ENCODE assay signal across 8 cellular contexts in genomic region chr13:99605417-99606321, GRCh38. TPM values are rescaled to one million over a fixed set of nuclear protein-coding genes. Genes with fewer than 3 reads are reported as not detected.
DNase-seq lines count a peak whose midpoint lies in the region; ATAC-seq, FAIRE-seq and TF ChIP-seq lines count a peak whose summit lies in the region.

No MANE protein-coding gene starts in this region.

- no TSS peak for BruUV-seq in K562 (replicated peaks; lab: Mats Ljungman, UMichigan)

- TF ChIP-seq CTCF in KMS-11 (conservative IDR thresholded peaks at IDR 0.05; ENCODE audit: low read depth, low read length) (no peak; the same call in 1 of the 2 replicates), K562 (IDR thresholded peaks at IDR 0.05 in 2 of 3, conservative IDR thresholded peaks at IDR 0.05 in 1 of 3; ENCODE audit: insufficient read depth in 2 of 3, low read depth in 1 of 3, low read length in 3 of 3) (peak in 2 of 3 experiments; percentile 7 to 16; a peak in 1 of 6 replicates)

- H3K27me3 ChIP-seq in KMS-11 (ENCODE audit: insufficient read depth, low read depth) (no peaks in the 10 kb centered on the region), K562 (ENCODE audit: control insufficient read depth in 2 of 2, insufficient read depth in 2 of 2, low read length in 2 of 2) (no peaks in the 10 kb centered on the region)

- H4K20me1 ChIP-seq in KMS-11 (ENCODE audit: insufficient read depth) (no peaks in the 10 kb centered on the region), K562 (replicated peaks; ENCODE audit: control insufficient read depth, insufficient read depth, low read length) (no peaks in the 10 kb centered on the region)

- no peaks in the 10 kb centered on the region for H3K9me1 ChIP-seq in K562 (ENCODE audit: control insufficient read depth, insufficient read depth, low read length)

- H3K36me3 Mint-ChIP-seq in T-cell: peaks cover 6% of the 10 kb centered on the region
- H3K36me3 Mint-ChIP-seq in immature natural killer cell: peaks cover 0 to 4% (median 0%) of the 10 kb centered on the region in 3 donors

- H3K79me2 ChIP-seq in KMS-11 (ENCODE audit: insufficient read depth, low read depth): no peaks in the 10 kb centered on the region
- H3K79me2 ChIP-seq in K562 (ENCODE audit: control insufficient read depth, insufficient read depth, low read length): no peaks in the 10 kb centered on the region

- H3K9me3 ChIP-seq in K562 (replicated peaks; ENCODE audit: control insufficient read depth, insufficient read depth, low read depth, low read length): no peaks in the 10 kb centered on the region

- H3K4me1 ChIP-seq in KMS-11 (ENCODE audit: low read depth, poor library complexity, severe bottlenecking) (peaks cover 7% of the 10 kb centered on the region), K562 (replicated peaks in 1 of 2; ENCODE audit: control insufficient read depth in 2 of 2, insufficient read depth in 2 of 2, low read length in 2 of 2) (peaks cover 2 to 10% of the 10 kb centered on the region in 2 experiments; a peak in 2 of 5 replicates)

- no peaks in the 10 kb centered on the region for H3K27me3 Mint-ChIP-seq in T-cell
- H3K27me3 Mint-ChIP-seq in immature natural killer cell (ENCODE audit: low read depth in 3 of 3): peaks cover 3 to 7% (median 6%) of the 10 kb centered on the region in 3 donors

- H3K4me3 ChIP-seq in KMS-11 (IDR thresholded peaks at IDR 0.05; ENCODE audit: insufficient read depth, low read depth, low read length) (no peak overlapping the region), K562 (peak overlapping the region; percentile 73)

- peaks cover 56 to 64% (median 62%) of the 10 kb centered on the region in 3 donors for H3K4me1 Mint-ChIP-seq in T-cell
- H3K4me1 Mint-ChIP-seq in immature natural killer cell: peaks cover 41 to 54% of the 10 kb centered on the region in 2 donors

- POLR2A ChIA-PET in T-cell (lab: Charles Lee): interaction anchor here in 1 of 2 donors (0.7 kb wide), 1 partner anchor 25 kb away, joined by 3 read pairs; no protein-coding TSS in a partner anchor
- POLR2A ChIA-PET in K562 (lab: Yijun Ruan, JAX): interaction anchor here (0.6 to 1.6 kb wide), 4 partner anchors 10 to 1537 kb away, joined by 3 read pairs; no protein-coding TSS in a partner anchor

- H3K4me3 Mint-ChIP-seq in T-cell: peak overlapping the region; percentile 85 to 88 (median 87)
- peak overlapping the region; percentile 87 to 90 (median 88) for H3K4me3 Mint-ChIP-seq in immature natural killer cell

- TF ChIP-seq POLR2A in K562 (conservative IDR thresholded peaks at IDR 0.05): no peak

- in situ Hi-C loops in K562 (cut with MboI): loop anchor here (10.0 kb wide), 1 partner anchor 151 kb away; no protein-coding TSS in a partner anchor

- TF ChIP-seq RAD21 in K562 (CRISPR knock-in tag; conservative IDR thresholded peaks at IDR 0.05 in 1 of 2, IDR thresholded peaks at IDR 0.05 in 1 of 2): no peak

- ATAC-seq in GM21786 (IDR thresholded peaks at IDR 0.05; ENCODE audit: unreplicated experiment) (peak; percentile 74), T-cell (replicated peaks in 1 of 4) (peak; percentile 66 to 72 (median 68)), K562 (peak; percentile 65)

- peak overlapping the region; percentile 79 for H2AFZ ChIP-seq in KMS-11 (ENCODE audit: low read depth)
- H2AFZ ChIP-seq in K562 (ENCODE audit: low read depth, low read length): peak overlapping the region; percentile 84

- H3K36me3 ChIP-seq in KMS-11 (ENCODE audit: insufficient read depth): no peaks in the 10 kb centered on the region
- H3K36me3 ChIP-seq in K562 (ENCODE audit: control insufficient read depth, insufficient read depth, low read length): no peaks in the 10 kb centered on the region

- peak; percentile 11 for FAIRE-seq in K562 (lab: Jason Lieb, UNC)

- H3K9ac ChIP-seq in KMS-11 (no peak overlapping the region; the same call in 1 of the 2 replicates), K562 (ENCODE audit: insufficient read depth in 1 of 2, low read depth in 2 of 2, low read length in 2 of 2) (peak overlapping the region; percentile 50 to 62; a peak in 3 of 4 replicates)

- WGBS in K562 (ENCODE audit: insufficient coverage, low coverage, missing lambda C conversion rate): 42% methylated on average over 11 of the region's 18 CpGs

- H3K27ac Mint-ChIP-seq in T-cell: peak overlapping the region; percentile 89 to 92
- peak overlapping the region; percentile 82 to 90 (median 86) for H3K27ac Mint-ChIP-seq in immature natural killer cell

- DNase-seq in GDM1 (lab: John Stamatoyannopoulos, UW): peak; percentile 35
- DNase-seq in T-cell: peak in 31 of 34 experiments; percentile 10 to 59 (median 32)
- DNase-seq in K562 (ENCODE audit: extremely low read depth in 1 of 4, low spot score in 3 of 4): peak; percentile 16 to 32 (median 20)
- DNase-seq in immature natural killer cell: no peak
- DNase-seq in stimulated activated CD4-positive, alpha-beta T cell treated with anti-CD3 and anti-CD28 coated beads, Interleukin-12 subunit alpha, Interleukin-12 subunit beta, amount 100 ng/mL, for 24 hours (ENCODE audit: low read depth in 2 of 2): peak; percentile 7 to 8
- no peak for DNase-seq in epidermal melanocyte (ENCODE audit: insufficient read length, low spot score)

- intact Hi-C loops in K562 (cut with micrococcal nuclease): no loop called here

- no peaks in the 10 kb centered on the region for H3K9me3 Mint-ChIP-seq in T-cell
- no peaks in the 10 kb centered on the region for H3K9me3 Mint-ChIP-seq in immature natural killer cell

- no peak overlapping the region; the same call in 1 of the 2 replicates for H3K27ac ChIP-seq in KMS-11
- H3K27ac ChIP-seq in K562 (ENCODE audit: extremely low read depth, low read depth, low read length): peak overlapping the region; percentile 57; the same call in 2 of the 3 replicates

- no peak for TF ChIP-seq EP300 in K562 (IDR thresholded peaks at IDR 0.05; ENCODE audit: low read length)

- CTCF ChIA-PET in T-cell (lab: Charles Lee): interaction anchor here in 1 of 2 donors (0.5 to 1.5 kb wide), 12 partner anchors 14 to 1522 kb away, joined by 3 to 9 read pairs (median 3); partner anchors contain the start of gene TMTC4
- CTCF ChIA-PET in K562 (lab: Yijun Ruan, JAX; ENCODE audit: low intra/inter-chr PET ratio): no interaction called here

- peak overlapping the region; percentile 76; the same call in 1 of the 2 replicates for H3K4me2 ChIP-seq in KMS-11
- H3K4me2 ChIP-seq in K562 (ENCODE audit: insufficient read depth, low read length): peak overlapping the region; percentile 78

TF ChIP-seq in K562, 482 proteins besides CTCF, POLR2A, EP300 and RAD21 (continues in another document):
- 0 out of 4 replicates have a peak, but pooled peaks of 1 of the 2 experiments have one; percentile 9 for TF ChIP-seq MAZ (CRISPR knock-in tag; conservative IDR thresholded peaks at IDR 0.05 in 1 of 2, IDR thresholded peaks at IDR 0.05 in 1 of 2)
- TF ChIP-seq CTCFL (IDR thresholded peaks at IDR 0.05; ENCODE audit: borderline replicate concordance, insufficient read depth, low read depth, low read length, poor library complexity, severe bottlenecking): peak; percentile 23
- TF ChIP-seq TEAD1 (CRISPR knock-in tag; IDR thresholded peaks at IDR 0.05): peak in 1 of 2 experiments; percentile 4; a peak in 1 of 4 replicates

RNA-seq across cellular contexts. Expression of gene CLYBL, which starts 0.8 kb away (rescaled TPM):
- total RNA-seq in T-cell (10 to 100 TPM; 11.7 to 19.9 (median 15.0) TPM), K562 (2014; rRNA removed) (1.2 and 1.8 TPM in 2 replicates), K562 (2014; rRNA removed; fragmentation: Illumina TruSeq; extraction: Trizol) (2.3 and 3.3 TPM in 2 replicates), K562 (2015; rRNA removed; fragmentation: Illumina TruSeq; extraction: Trizol) (2.4 and 4.3 TPM in 2 replicates), K562 (2021) (2.5 and 2.9 TPM in 2 replicates)
- 1.4 and 6.8 TPM in 2 replicates for total RNA-seq in K562 (2011; cell fraction: chromatin; rRNA removed; ENCODE audit: low replicate concordance)
- 1.2 and 1.4 TPM in 2 replicates for total RNA-seq in K562 (2011; cell fraction: nucleolus; rRNA removed)
- total RNA-seq in K562 (2011; cell fraction: nucleoplasm; rRNA removed): 3.0 and 3.7 TPM in 2 replicates
- polyA plus RNA-seq in K562 (2011; rRNA removed) (4.1 and 5.0 TPM in 2 replicates), K562 (2014; fragmentation: Illumina TruSeq; extraction: Trizol) (2.9 and 3.4 TPM in 2 replicates), K562 (2014; fragmentation: Nextera tagmentation; extraction: Ambion mirVana) (1 to 10 TPM; 2.0 to 2.1 TPM), K562 (2014; rRNA removed) (2.1 and 4.3 TPM in 2 replicates), immature natural killer cell (10 to 100 TPM in 1 of 3 donors, 1 to 10 TPM in 2; 4.5 to 13.7 (median 7.6) TPM)
- polyA plus RNA-seq in K562 (2011; cell fraction: cytosol; rRNA removed): 2.1 and 2.7 TPM in 2 replicates
- 8.2 and 9.9 TPM in 2 replicates for polyA plus RNA-seq in K562 (2011; cell fraction: nucleus; rRNA removed)
- polyA plus RNA-seq in K562 (2012): 2.8 and 5.0 TPM in 2 replicates
- polyA minus RNA-seq in K562 (2011; rRNA and poly(A)+ RNA removed): 1.6 and 3.5 TPM in 2 replicates
- polyA minus RNA-seq in K562 (2011; cell fraction: cytosol; rRNA and poly(A)+ RNA removed): not detected in 2 replicates
- polyA minus RNA-seq in K562 (2011; cell fraction: nucleus; rRNA and poly(A)+ RNA removed): 4.3 and 5.2 TPM in 2 replicates

Comparison
In these comparisons a context has a peak if more than half of its experiments do, and no peak if none do; other contexts are left out.
1. DNase-seq: peak in GDM1 (single experiment), T-cell (31 of 34), K562 (4 of 4) and stimulated activated CD4-positive, alpha-beta T cell treated with anti-CD3 and anti-CD28 coated beads, Interleukin-12 subunit alpha, Interleukin-12 subunit beta, amount 100 ng/mL, for 24 hours (2 of 2); none in immature natural killer cell (0 of 3) and epidermal melanocyte (single experiment).
2. Peak in every context shown above with its lines, with median percentiles within 50 percentile points of each other: ATAC-seq.